Comparison of ENCODE assay signal across 7 cellular contexts in genomic region chr1:120664373-120665249, GRCh38. TPM values are rescaled to one million over a fixed set of nuclear protein-coding genes. Genes with fewer than 3 reads are reported as not detected.
DNase-seq lines count a peak whose midpoint lies in the region; ATAC-seq and TF ChIP-seq lines count a peak whose summit lies in the region.
"Not testable (repeated sequence)": the region's sequence is repeated elsewhere in the genome, so short reads cannot be mapped to it uniquely, and the experiment has no call there.

No MANE protein-coding gene starts in this region.

- not testable (repeated sequence) for H3K9me3 Mint-ChIP-seq in Caco-2 (ENCODE audit: unreplicated experiment); naive B cell

- not testable (repeated sequence) for H3K27me3 ChIP-seq in Caco-2 (replicated peaks; ENCODE audit: control insufficient read depth, insufficient read depth, low read length); Panc1 (ENCODE audit: control insufficient read depth, insufficient read depth, low read length); heart right ventricle; rectal smooth muscle tissue (ENCODE audit: control insufficient read depth, insufficient read depth, low read length)

- H3K27ac ChIP-seq in Panc1 (ENCODE audit: low read length); rectal smooth muscle tissue (ENCODE audit: low read depth, low read length): not testable (repeated sequence)
- H3K27ac ChIP-seq in heart right ventricle = peak overlapping the region in 2 of 10 donors; percentile 36 to 48

- not testable (repeated sequence) for H3K9me3 ChIP-seq in Caco-2; Panc1 (ENCODE audit: control insufficient read depth, insufficient read depth, low read depth, low read length); heart right ventricle

- not testable (repeated sequence) for H3K27ac Mint-ChIP-seq in Caco-2 (ENCODE audit: unreplicated experiment)
- peak overlapping the region in 3 of 6 donors; percentile 57 to 81 (median 81) for H3K27ac Mint-ChIP-seq in naive B cell

- not testable (repeated sequence) for H3K4me1 ChIP-seq in Caco-2; Panc1 (ENCODE audit: control insufficient read depth, insufficient read depth, low read length); heart right ventricle; rectal smooth muscle tissue (ENCODE audit: control insufficient read depth, insufficient read depth, low read length)

- BruUV-seq in Caco-2 (replicated peaks; lab: Mats Ljungman, UMichigan); Panc1 (replicated peaks; lab: Mats Ljungman, UMichigan): not testable (repeated sequence)

- ATAC-seq in Panc1 = peak; percentile 73
- peak; percentile 15 to 75 (median 74) for ATAC-seq in heart right ventricle
- ATAC-seq in naive B cell (ENCODE audit: low read depth in 2 of 2) = peak; percentile 42 to 48

- not testable (repeated sequence) for H3K9ac ChIP-seq in rectal smooth muscle tissue (ENCODE audit: low read length)

- not testable (repeated sequence) for H3K36me3 Mint-ChIP-seq in Caco-2 (ENCODE audit: insufficient read depth, unreplicated experiment); naive B cell

- POLR2A ChIA-PET in Caco-2 (lab: Charles Lee); Panc1 (lab: Charles Lee): not testable (repeated sequence)

- not testable (repeated sequence) for TF ChIP-seq CTCF in Caco-2 (IDR thresholded peaks at IDR 0.05; ENCODE audit: insufficient read depth in 1 of 2, low read depth in 1 of 2, low read length in 1 of 2, severe bottlenecking in 1 of 2, unreplicated experiment in 1 of 2); Panc1 (IDR thresholded peaks at IDR 0.05); cardiac fibroblast (IDR thresholded peaks at IDR 0.05; ENCODE audit: low read depth, low read length); heart right ventricle (IDR thresholded peaks at IDR 0.05)

- intact Hi-C loops in Caco-2 (cut with micrococcal nuclease; ENCODE audit: unreplicated experiment); Panc1 (cut with micrococcal nuclease; ENCODE audit: unreplicated experiment); heart right ventricle (cut with DNase I): not testable (repeated sequence)

- 18 to 36% methylated on average over 2 to 6 of the region's 22 CpGs for WGBS in heart right ventricle, 2 donors

- H3K36me3 ChIP-seq in Caco-2 (ENCODE audit: control insufficient read depth, insufficient read depth, low read length); Panc1 (ENCODE audit: control insufficient read depth, insufficient read depth, low read length); heart right ventricle; rectal smooth muscle tissue (ENCODE audit: control insufficient read depth, insufficient read depth, low read length): not testable (repeated sequence)

- H3K4me1 Mint-ChIP-seq in Caco-2 (ENCODE audit: low read depth, unreplicated experiment); naive B cell: not testable (repeated sequence)

- not testable (repeated sequence) for DNase-seq in Caco-2; Panc1 (ENCODE audit: low read depth, low spot score); cardiac fibroblast (ENCODE audit: low read depth in 2 of 2); heart right ventricle
- DNase-seq in activated effector memory CD4-positive, alpha-beta T cell treated with anti-CD3 and anti-CD28 coated beads, Interleukin-2, amount 50 U/mL, for 16 hours = peak; percentile 22
- peak; percentile 11 for DNase-seq in naive B cell

- not testable (repeated sequence) for H3K27me3 Mint-ChIP-seq in Caco-2 (ENCODE audit: insufficient read depth, unreplicated experiment); naive B cell

- H3K4me3 ChIP-seq in Caco-2 (ENCODE audit: low read depth, low read length) = not testable (repeated sequence)
- H3K4me3 ChIP-seq in Panc1 (ENCODE audit: low read depth in 2 of 2, low read length in 2 of 2) (peak overlapping the region in 1 of 2 experiments; percentile 19; a peak in 1 of 4 replicates), cardiac fibroblast (replicated peaks in 1 of 2; ENCODE audit: low read depth in 2 of 2, low read length in 2 of 2) (peak overlapping the region; percentile 34 to 39), heart right ventricle (peak overlapping the region in 5 of 10 donors; percentile 37 to 43 (median 41)), rectal smooth muscle tissue (ENCODE audit: low read length) (peak overlapping the region; percentile 41)

- H3K4me3 Mint-ChIP-seq in Caco-2 (ENCODE audit: unreplicated experiment) = peak overlapping the region; percentile 72
- H3K4me3 Mint-ChIP-seq in naive B cell = peak overlapping the region in 7 of 8 donors; percentile 66 to 92 (median 89)

- in situ Hi-C loops in Panc1 (cut with HindIII; ENCODE audit: low pct_unique_long_range_greater_than_20kb, low sequenced_read_pairs) = not testable (repeated sequence)

- CTCF ChIA-PET in Caco-2 (lab: Charles Lee); Panc1 (lab: Charles Lee): not testable (repeated sequence)

RNA-seq across cellular contexts. Expression of gene NBPF26, which starts 59.1 kb away (rescaled TPM):
- total RNA-seq in Caco-2 (2022) (13.9 and 14.9 TPM in 2 replicates), Panc1 (2021; ENCODE audit: unreplicated experiment) (22.9 TPM), heart right ventricle (10 to 100 TPM in 6 of 10 donors, 1 to 10 TPM in 4; 2.6 to 21.2 (median 13.7) TPM)
- polyA plus RNA-seq in Panc1 (2012; ENCODE audit: insufficient read length) = 7.1 TPM
- polyA plus RNA-seq in heart right ventricle (1 to 10 TPM; 1.6 to 5.9 TPM), naive B cell (ENCODE audit: low read depth in 6 of 6) (10 to 100 TPM in 1 of 6 donors, 1 to 10 TPM in 5; 3.8 to 16.3 (median 5.6) TPM)
